19 cellular contexts compared by ENCODE assay signal in the genomic region with DNA sequence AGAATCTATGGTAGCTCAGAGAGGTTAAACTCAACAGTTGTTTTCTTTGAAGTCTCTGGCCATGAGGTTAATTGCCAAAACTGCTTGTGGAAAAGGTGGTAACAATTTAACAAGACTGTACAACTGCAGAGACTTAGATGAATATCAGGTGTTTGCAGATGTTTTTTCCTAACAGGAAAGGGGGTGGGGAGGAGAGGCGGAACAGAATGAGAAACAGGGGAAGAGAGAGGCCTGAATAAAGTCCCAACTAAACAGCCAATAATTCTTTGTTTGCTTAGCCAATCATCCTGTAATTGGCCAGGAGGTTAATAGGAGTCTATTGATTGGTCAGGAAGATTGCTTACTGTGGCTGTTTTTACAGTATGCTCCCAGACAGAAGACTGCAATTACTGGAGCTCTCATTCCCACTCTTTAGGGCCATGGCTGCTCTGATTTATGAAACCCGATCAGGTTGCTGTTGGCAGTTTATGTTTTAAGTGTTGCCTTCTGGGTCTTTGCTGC.
DNase-seq lines count a peak whose midpoint lies in the region; ATAC-seq, FAIRE-seq and TF ChIP-seq lines count a peak whose summit lies in the region.
"Had no signal": no experiment of that assay in that cellular context is flagged by ENCODE, and none has a peak within 500 bp of the region (broad histone marks: within the 10 kb centered on the region; RNA-seq: fewer than 3 reads in every experiment).

No MANE protein-coding gene starts in this region.

- H3K27ac Mint-ChIP-seq in type B pancreatic cell: peak overlapping the region; percentile 44
- no peak overlapping the region for H3K27ac Mint-ChIP-seq in activated CD8-positive, alpha-beta memory T cell treated with anti-CD3 and anti-CD28 coated beads, Interleukin-2, amount 10 ng/mL, durations not matched to agents 7 days and 5 days
- H3K27ac Mint-ChIP-seq: activated CD8-positive, alpha-beta T cell treated with anti-CD3 and anti-CD28 coated beads for 36 hours had no signal

- H3K79me2 ChIP-seq in HepG2 (ENCODE audit: insufficient read depth, low read length): no peaks in the 10 kb centered on the region

- peaks cover 44% of the 10 kb centered on the region for H3K4me1 Mint-ChIP-seq in type B pancreatic cell (ENCODE audit: unreplicated experiment)
- H3K4me1 Mint-ChIP-seq in activated CD8-positive, alpha-beta memory T cell treated with anti-CD3 and anti-CD28 coated beads, Interleukin-2, amount 10 ng/mL, durations not matched to agents 7 days and 5 days: peaks cover 13% of the 10 kb centered on the region

- H3K9ac ChIP-seq in HepG2 (ENCODE audit: insufficient read depth, low read depth, low read length): no peak overlapping the region

- no peaks in the 10 kb centered on the region for H3K36me3 Mint-ChIP-seq in type B pancreatic cell
- no peaks in the 10 kb centered on the region for H3K36me3 Mint-ChIP-seq in activated CD8-positive, alpha-beta memory T cell treated with anti-CD3 and anti-CD28 coated beads, Interleukin-2, amount 10 ng/mL, durations not matched to agents 7 days and 5 days

- 70% methylated on average over 2 of the region's 2 CpGs for WGBS in HepG2 (ENCODE audit: low lambda C conversion rate)
- 64% methylated on average over 1 of the region's 2 CpGs for WGBS in right lobe of liver (ENCODE audit: insufficient coverage, low coverage, low lambda C conversion rate, missing lambda C conversion rate)

- H3K4me2 ChIP-seq in HepG2 (ENCODE audit: low read depth, low read length): no peak overlapping the region

- in situ Hi-C loops in HepG2 (cut with HindIII; ENCODE audit: extremely low pct_ligation_motif_present, low pct_unique_long_range_greater_than_20kb): no loop called here

- CTCF ChIA-PET in HepG2 (lab: Yijun Ruan, JAX; ENCODE audit: low intra/inter-chr PET ratio, low total read pairs): no interaction called here
- CTCF ChIA-PET in activated CD8-positive, alpha-beta memory T cell treated with anti-CD3 and anti-CD28 coated beads, Interleukin-2, amount 10 ng/mL, durations not matched to agents 7 days and 5 days (lab: Charles Lee): no interaction called here

- no peaks in the 10 kb centered on the region for H4K20me1 ChIP-seq in HepG2 (ENCODE audit: insufficient read depth, low read length)

- H3K9me3 ChIP-seq in HepG2 (ENCODE audit: low read length): no peaks in the 10 kb centered on the region
- no peaks in the 10 kb centered on the region for H3K9me3 ChIP-seq in right lobe of liver
- H3K9me3 ChIP-seq in SJCRH30 (replicated peaks): no peaks in the 10 kb centered on the region
- H3K9me3 ChIP-seq: heart right ventricle, prostate gland, SJSA1 had no signal

- H3K27ac ChIP-seq in HepG2 (ENCODE audit: extremely low read length, insufficient read depth, low read length) (no peak overlapping the region), right lobe of liver (no peak overlapping the region), SJCRH30 (no peak overlapping the region)
- H3K27ac ChIP-seq: heart right ventricle, prostate gland, SJSA1 had no signal

- no peaks in the 10 kb centered on the region for H3K9me3 Mint-ChIP-seq in type B pancreatic cell
- H3K9me3 Mint-ChIP-seq in activated CD8-positive, alpha-beta memory T cell treated with anti-CD3 and anti-CD28 coated beads, Interleukin-2, amount 10 ng/mL, durations not matched to agents 7 days and 5 days (ENCODE audit: low read depth): no peaks in the 10 kb centered on the region
- H3K9me3 Mint-ChIP-seq: activated CD8-positive, alpha-beta T cell treated with anti-CD3 and anti-CD28 coated beads for 36 hours had no signal

- no peak for TF ChIP-seq POLR2A in HepG2 (IDR thresholded peaks at IDR 0.05; ENCODE audit: insufficient read depth in 1 of 2, low read depth in 2 of 2, low read length in 2 of 2)
- no peak for TF ChIP-seq POLR2A in right lobe of liver (IDR thresholded peaks at IDR 0.05)

- peak; percentile 50 for FAIRE-seq in HepG2 (lab: Jason Lieb, UNC)
- FAIRE-seq: astrocyte, TTC549 had no signal

- no peak for TF ChIP-seq CTCF in HepG2 (CRISPR knock-in tag; IDR thresholded peaks at IDR 0.05)
- no peak for TF ChIP-seq CTCF in right lobe of liver (IDR thresholded peaks at IDR 0.05)
- no peak for TF ChIP-seq CTCF in type B pancreatic cell (conservative IDR thresholded peaks at IDR 0.05)

- H3K4me3 ChIP-seq in HepG2 (replicated peaks in 1 of 3; ENCODE audit: insufficient read depth in 1 of 3, low read depth in 2 of 3, low read length in 3 of 3) (no peak overlapping the region), right lobe of liver (no peak overlapping the region), SJCRH30 (no peak overlapping the region)
- H3K4me3 ChIP-seq: heart right ventricle, prostate gland, SJSA1 had no signal

- no peaks in the 10 kb centered on the region for H3K27me3 ChIP-seq in HepG2 (ENCODE audit: control insufficient read depth in 1 of 2, insufficient read depth in 2 of 2, low read length in 2 of 2)
- H3K27me3 ChIP-seq in right lobe of liver: no peaks in the 10 kb centered on the region
- H3K27me3 ChIP-seq in SJCRH30: no peaks in the 10 kb centered on the region
- H3K27me3 ChIP-seq: heart right ventricle, SJSA1 had no signal

- ATAC-seq in HepG2 (peak; percentile 61), right lobe of liver (no peak)
- ATAC-seq in activated CD8-positive, alpha-beta memory T cell treated with anti-CD3 and anti-CD28 coated beads, Interleukin-2, amount 10 ng/mL, durations not matched to agents 7 days and 5 days: no peak
- ATAC-seq: activated CD8-positive, alpha-beta T cell treated with anti-CD3 and anti-CD28 coated beads for 36 hours; heart right ventricle had no signal

- H3K27me3 Mint-ChIP-seq in type B pancreatic cell: no peaks in the 10 kb centered on the region
- no peaks in the 10 kb centered on the region for H3K27me3 Mint-ChIP-seq in activated CD8-positive, alpha-beta memory T cell treated with anti-CD3 and anti-CD28 coated beads, Interleukin-2, amount 10 ng/mL, durations not matched to agents 7 days and 5 days
- H3K27me3 Mint-ChIP-seq: activated CD8-positive, alpha-beta T cell treated with anti-CD3 and anti-CD28 coated beads for 36 hours had no signal

- POLR2A ChIA-PET in HepG2 (lab: Yijun Ruan, JAX): no interaction called here

- BruUV-seq in HepG2 (replicated peaks; lab: Mats Ljungman, UMichigan): no TSS peak

- H3K4me1 ChIP-seq in HepG2 (ENCODE audit: insufficient read depth, low read length) (peaks cover 15% of the 10 kb centered on the region), right lobe of liver (no peaks in the 10 kb centered on the region), SJCRH30 (peaks cover 20% of the 10 kb centered on the region)
- H3K4me1 ChIP-seq: prostate gland had no signal

- no peak for TF ChIP-seq RAD21 in HepG2 (CRISPR knock-in tag; IDR thresholded peaks at IDR 0.05)

- no peaks in the 10 kb centered on the region for H3K36me3 ChIP-seq in HepG2 (replicated peaks in 1 of 2; ENCODE audit: control insufficient read depth in 1 of 2, insufficient read depth in 2 of 2, low read length in 2 of 2)
- H3K36me3 ChIP-seq in right lobe of liver: no peaks in the 10 kb centered on the region
- H3K36me3 ChIP-seq in SJCRH30: no peaks in the 10 kb centered on the region
- H3K36me3 ChIP-seq: heart right ventricle, prostate gland, SJSA1 had no signal

- H2AFZ ChIP-seq in HepG2 (ENCODE audit: low read length): no peak overlapping the region

- TF ChIP-seq EP300 in HepG2 (IDR thresholded peaks at IDR 0.05; ENCODE audit: low read depth in 2 of 2, low read length in 2 of 2) (no peak), HepG2 (CRISPR knock-in tag; IDR thresholded peaks at IDR 0.05; ENCODE audit: borderline replicate concordance) (no peak)

- peak overlapping the region; percentile 32 for H3K4me3 Mint-ChIP-seq in type B pancreatic cell
- no peak overlapping the region for H3K4me3 Mint-ChIP-seq in activated CD8-positive, alpha-beta memory T cell treated with anti-CD3 and anti-CD28 coated beads, Interleukin-2, amount 10 ng/mL, durations not matched to agents 7 days and 5 days
- H3K4me3 Mint-ChIP-seq: activated CD8-positive, alpha-beta T cell treated with anti-CD3 and anti-CD28 coated beads for 36 hours had no signal

- DNase-seq in HepG2 (ENCODE audit: low spot score) (peak; percentile 11), right lobe of liver (no peak), NCI-H1417 (lab: John Stamatoyannopoulos, UW) (peak; percentile 46 to 96 (median 67)), SJCRH30 (peak; percentile 8 to 61), type B pancreatic cell (ENCODE audit: extremely low spot score, unreplicated experiment) (no peak), NOMO-1 treated with dmso at 0.1 percent for 144 hours (lab: John Stamatoyannopoulos, UW; ENCODE audit: unreplicated experiment) (no peak), 8988T (no peak)
- no peak for DNase-seq in activated CD8-positive, alpha-beta memory T cell treated with anti-CD3 and anti-CD28 coated beads, Interleukin-2, amount 10 ng/mL, durations not matched to agents 7 days and 5 days
- DNase-seq: activated CD8-positive, alpha-beta T cell treated with anti-CD3 and anti-CD28 coated beads for 36 hours; activated gamma-delta T cell; AML-193; cortex of kidney; DMS79 treated with DMSO at 0.1 percent for 48 hours; heart right ventricle; substantia nigra had no signal

- intact Hi-C loops in HepG2 (cut with micrococcal nuclease; ENCODE audit: unreplicated experiment): no loop called here
- intact Hi-C loops in right lobe of liver (cut with DNase I): no loop called here

TF ChIP-seq in HepG2, 621 proteins besides CTCF, POLR2A, EP300 and RAD21 (continues in another document):
- TF ChIP-seq NFYC (CRISPR knock-in tag; IDR thresholded peaks at IDR 0.05) (peak; percentile 69), BHLHE40 (IDR thresholded peaks at IDR 0.05; ENCODE audit: low read length) (no peak), KLF12 (CRISPR knock-in tag; IDR thresholded peaks at IDR 0.05; ENCODE audit: borderline replicate concordance) (no peak), PHF21A (CRISPR knock-in tag; IDR thresholded peaks at IDR 0.05) (peak; percentile 31; the same call in 1 of the 2 replicates), MAFK (conservative IDR thresholded peaks at IDR 0.05 in 1 of 2, IDR thresholded peaks at IDR 0.05 in 1 of 2; ENCODE audit: low read length in 2 of 2) (peak; percentile 43 to 50; a peak in 3 of 4 replicates), ZSCAN25 (CRISPR knock-in tag; IDR thresholded peaks at IDR 0.05) (no peak), CBX5 (CRISPR knock-in tag; IDR thresholded peaks at IDR 0.05; ENCODE audit: borderline replicate concordance) (no peak), XRCC5 (optimal IDR thresholded peaks at IDR 0.05; ENCODE audit: low read length) (no peak), ZNF788 (CRISPR knock-in tag; IDR thresholded peaks at IDR 0.05; ENCODE audit: borderline replicate concordance) (no peak)
- TF ChIP-seq, protein P1, sequence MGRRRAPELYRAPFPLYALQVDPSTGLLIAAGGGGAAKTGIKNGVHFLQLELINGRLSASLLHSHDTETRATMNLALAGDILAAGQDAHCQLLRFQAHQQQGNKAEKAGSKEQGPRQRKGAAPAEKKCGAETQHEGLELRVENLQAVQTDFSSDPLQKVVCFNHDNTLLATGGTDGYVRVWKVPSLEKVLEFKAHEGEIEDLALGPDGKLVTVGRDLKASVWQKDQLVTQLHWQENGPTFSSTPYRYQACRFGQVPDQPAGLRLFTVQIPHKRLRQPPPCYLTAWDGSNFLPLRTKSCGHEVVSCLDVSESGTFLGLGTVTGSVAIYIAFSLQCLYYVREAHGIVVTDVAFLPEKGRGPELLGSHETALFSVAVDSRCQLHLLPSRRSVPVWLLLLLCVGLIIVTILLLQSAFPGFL (CRISPR knock-in tag; IDR thresholded peaks at IDR 0.05): no peak

Comparison
In these comparisons a context has a peak if more than half of its experiments do, and no peak if none do; other contexts are left out.
1. DNase-seq: peak in HepG2 (single experiment), NCI-H1417 (3 of 3) and SJCRH30 (2 of 2); none in right lobe of liver (0 of 3), type B pancreatic cell (single experiment), NOMO-1 treated with dmso at 0.1 percent for 144 hours (single experiment), activated CD8-positive, alpha-beta memory T cell treated with anti-CD3 and anti-CD28 coated beads, Interleukin-2, amount 10 ng/mL, durations not matched to agents 7 days and 5 days (single experiment) and 8988T (single experiment).